In the genomic region with DNA sequence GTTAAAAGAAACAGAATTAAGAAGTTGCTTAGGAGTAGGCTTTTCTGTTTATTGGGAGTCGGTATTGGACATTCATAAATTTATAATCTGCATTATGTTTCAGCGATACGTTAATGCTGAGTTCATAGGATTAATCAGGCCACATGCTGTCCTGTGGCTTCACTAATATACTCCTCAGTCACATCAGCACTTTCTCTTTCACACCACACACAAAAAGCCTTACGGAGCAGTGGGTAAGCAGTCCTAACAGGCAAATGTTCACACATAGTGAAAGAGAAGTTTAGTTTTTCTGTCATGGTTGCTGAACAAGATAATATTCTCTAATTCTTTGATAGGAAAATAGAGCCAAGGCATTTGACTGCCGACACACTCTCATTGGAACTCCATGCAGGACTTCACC, we compare ENCODE assay signal across 23 cellular contexts.
DNase-seq lines count a peak whose midpoint lies in the region; ATAC-seq, FAIRE-seq and TF ChIP-seq lines count a peak whose summit lies in the region.
"Had no signal": no experiment of that assay in that cellular context is flagged by ENCODE, and none has a peak within 500 bp of the region (broad histone marks: within the 10 kb centered on the region; RNA-seq: fewer than 3 reads in every experiment).

No MANE protein-coding gene starts in this region.

- H3K27me3 ChIP-seq in endocrine pancreas (ENCODE audit: control insufficient read depth, insufficient read depth, low read length), result no peaks in the 10 kb centered on the region
- no peaks in the 10 kb centered on the region for H3K27me3 ChIP-seq in small intestine (ENCODE audit: control insufficient read depth in 2 of 2, insufficient read depth in 2 of 2, low read length in 2 of 2)
- H3K27me3 ChIP-seq: BLaER1 treated with 17β-estradiol and CSF1 and Interleukin-3, amounts not matched to agents 10 nM and 100 nM had no signal

- no peak overlapping the region for H3K27ac ChIP-seq in small intestine (ENCODE audit: low read depth in 1 of 2, low read length in 1 of 2)
- H3K27ac ChIP-seq: 22Rv1; A549; BLaER1 treated with 17β-estradiol and CSF1 and Interleukin-3, amounts not matched to agents 10 nM and 100 nM; C4-2B had no signal

- ATAC-seq in HG02623 (IDR thresholded peaks at IDR 0.05; ENCODE audit: unreplicated experiment), result no peak
- ATAC-seq: A549; CD8-positive, alpha-beta T cell had no signal

- no peaks in the 10 kb centered on the region for H3K9me3 ChIP-seq in endocrine pancreas (ENCODE audit: control insufficient read depth, low read length)
- H3K9me3 ChIP-seq in small intestine (ENCODE audit: control insufficient read depth, low read depth), result no peaks in the 10 kb centered on the region
- H3K9me3 ChIP-seq: A549; BLaER1 treated with 17β-estradiol and CSF1 and Interleukin-3, amounts not matched to agents 10 nM and 100 nM; Caco-2 had no signal

- H3K4me1 ChIP-seq in endocrine pancreas (ENCODE audit: control insufficient read depth, insufficient read depth, low read length) (no peaks in the 10 kb centered on the region), small intestine (ENCODE audit: control insufficient read depth in 2 of 2, insufficient read depth in 1 of 2, low read depth in 1 of 2, low read length in 1 of 2) (no peaks in the 10 kb centered on the region)
- H3K4me1 ChIP-seq: A549; BLaER1 treated with 17β-estradiol and CSF1 and Interleukin-3, amounts not matched to agents 10 nM and 100 nM; Caco-2 had no signal

- peak; percentile 68 for FAIRE-seq in D721Med (lab: Jason Lieb, UNC)
- no peak for FAIRE-seq in small intestine (lab: Jason Lieb, UNC)
- FAIRE-seq: A549, GM12891, GM19239 had no signal

- no peak for DNase-seq in D721Med (ENCODE audit: insufficient read length, low spot score)
- DNase-seq in RPMI8226, result peak; percentile 40
- no peak for DNase-seq in small intestine
- DNase-seq: AML-193; Caco-2; Calu3; CD4-positive, alpha-beta T cell; CD8-positive, alpha-beta T cell; DMS 273 treated with DMSO at 0.1 percent for 48 hours; DMS153; DMS53; DMS79; DND-41; EL; GDM1 had no signal

- whole genome bisulfite sequencing in small intestine, 3 donors, result 89 to 93% (median 90%) methylated on average over 5 of the region's 5 CpGs

- H3K4me3 ChIP-seq in endocrine pancreas (ENCODE audit: control insufficient read depth, insufficient read depth, low read length) (peak overlapping the region; percentile 57), small intestine (ENCODE audit: low read depth in 1 of 2, low read length in 2 of 2) (no peak overlapping the region)
- H3K4me3 ChIP-seq: A549; BLaER1 treated with 17β-estradiol and CSF1 and Interleukin-3, amounts not matched to agents 10 nM and 100 nM had no signal

- no peak for TF ChIP-seq CTCF in D721Med (IDR thresholded peaks at IDR 0.05; ENCODE audit: insufficient read depth, missing control alignments)

- H3K9ac ChIP-seq in endocrine pancreas (ENCODE audit: control insufficient read depth, insufficient read depth, low read length), result no peak overlapping the region
- H3K9ac ChIP-seq: BLaER1 treated with 17β-estradiol and CSF1 and Interleukin-3, amounts not matched to agents 10 nM and 100 nM had no signal

- H3K36me3 ChIP-seq in endocrine pancreas (ENCODE audit: control insufficient read depth, insufficient read depth, low read length) (no peaks in the 10 kb centered on the region), small intestine (ENCODE audit: control insufficient read depth in 2 of 2, insufficient read depth in 2 of 2, low read length in 2 of 2) (no peaks in the 10 kb centered on the region)
- H3K36me3 ChIP-seq: BLaER1 treated with 17β-estradiol and CSF1 and Interleukin-3, amounts not matched to agents 10 nM and 100 nM had no signal
